ENCODE assay signal across 8 cellular contexts in genomic region chr13:27172495-27172842, GRCh38. TPM values are rescaled to one million over a fixed set of nuclear protein-coding genes. Genes with fewer than 3 reads are reported as not detected.
A peak's percentile ranks its signal among the peaks of the same experiment; 100 is the strongest.
DNase-seq lines count a peak whose midpoint lies in the region; ATAC-seq and TF ChIP-seq lines count a peak whose summit lies in the region.

No MANE protein-coding gene starts in this region.

- H3K27me3 ChIP-seq in skeletal muscle satellite cell (ENCODE audit: control insufficient read depth, insufficient read depth, low read length), result no peaks in the 10 kb centered on the region

- no peaks in the 10 kb centered on the region for H3K36me3 Mint-ChIP-seq in WTC11

- no peaks in the 10 kb centered on the region for H3K9me3 Mint-ChIP-seq in WTC11

- peak overlapping the region; percentile 72 for H3K9ac ChIP-seq in skeletal muscle satellite cell (ENCODE audit: low read depth, low read length)

- H3K36me3 ChIP-seq in skeletal muscle satellite cell (ENCODE audit: insufficient read depth, low read length), result no peaks in the 10 kb centered on the region

- H3K4me1 ChIP-seq in skeletal muscle satellite cell (ENCODE audit: control insufficient read depth, insufficient read depth, low read length), result peaks cover 39% of the 10 kb centered on the region

- peak overlapping the region; percentile 60 for H3K4me3 ChIP-seq in Jurkat, Clone E6-1 (ENCODE audit: low read length)
- H3K4me3 ChIP-seq in skeletal muscle satellite cell (ENCODE audit: low read length), result peak overlapping the region; percentile 78

- no peak for ATAC-seq in WTC11
- ATAC-seq in GM21786 (IDR thresholded peaks at IDR 0.05; ENCODE audit: unreplicated experiment), result no peak

- H3K27me3 Mint-ChIP-seq in WTC11 (ENCODE audit: low read depth), result no peaks in the 10 kb centered on the region

- POLR2A ChIA-PET in WTC11 (lab: Charles Lee), result no interaction called here

- peaks cover 42% of the 10 kb centered on the region for H3K4me1 Mint-ChIP-seq in WTC11

- CTCF ChIA-PET in WTC11 (lab: Charles Lee), result interaction anchor here (1.0 to 1.7 kb wide), 2 partner anchors 167 to 186 kb away, joined by 3 to 5 read pairs; no protein-coding TSS in a partner anchor

- no peaks in the 10 kb centered on the region for H3K9me3 ChIP-seq in skeletal muscle satellite cell (replicated peaks; ENCODE audit: low read length)

- DNase-seq in CD1c-positive myeloid dendritic cell (ENCODE audit: extremely low spot score) (peak; percentile 75), WTC11 (ENCODE audit: low spot score) (no peak), glomerular visceral epithelial cell (ENCODE audit: extremely low spot score) (peak; percentile 32), iPS-NIHi7 (ENCODE audit: extremely low spot score) (no peak), foreskin melanocyte (no peak)
- no peak for DNase-seq in Jurkat, Clone E6-1 (ENCODE audit: low read depth, low spot score)

- H3K4me3 Mint-ChIP-seq in WTC11, result peak overlapping the region; percentile 82

- no peak for TF ChIP-seq CTCF in WTC11 (IDR thresholded peaks at IDR 0.05)

- H3K4me2 ChIP-seq in skeletal muscle satellite cell (ENCODE audit: low read length), result peak overlapping the region; percentile 71

- peak overlapping the region; percentile 47; the same call in 1 of the 2 replicates for H3K27ac Mint-ChIP-seq in WTC11

TF ChIP-seq in WTC11, 78 proteins besides CTCF, POLR2A, EP300 and RAD21:
- TF ChIP-seq JAZF1 (CRISPR knock-in tag; IDR thresholded peaks at IDR 0.05) (no peak), NFATC4 (CRISPR knock-in tag; IDR thresholded peaks at IDR 0.05) (no peak), NFYB (CRISPR knock-in tag; conservative IDR thresholded peaks at IDR 0.05; ENCODE audit: low read depth) (no peak), CDX4 (CRISPR knock-in tag; IDR thresholded peaks at IDR 0.05; ENCODE audit: borderline replicate concordance) (no peak), JUN (CRISPR knock-in tag; IDR thresholded peaks at IDR 0.05) (no peak)
TF ChIP-seq in WTC11: peak in this region for 0.

RNA-seq across cellular contexts. Expression of gene USP12, which starts 0.9 kb away (rescaled TPM):
- 14.1 TPM for polyA plus RNA-seq in Jurkat, Clone E6-1 (2012; ENCODE audit: insufficient read depth, insufficient read length)
- total RNA-seq in WTC11 (2021), result 23.1 to 26.1 TPM (median 25.1 TPM) in 3 replicates
- 21.8 and 22.8 TPM in 2 replicates for total RNA-seq in skeletal muscle satellite cell (2012; rRNA removed)

Comparison
In these comparisons a context has a peak if more than half of its experiments do, and no peak if none do; other contexts are left out.
1. DNase-seq: peak in CD1c-positive myeloid dendritic cell (single experiment) and glomerular visceral epithelial cell (single experiment); none in Jurkat, Clone E6-1 (single experiment), WTC11 (single experiment), iPS-NIHi7 (single experiment) and foreskin melanocyte (single experiment).